ENCODE assay signal across 15 cellular contexts in the genomic region with DNA sequence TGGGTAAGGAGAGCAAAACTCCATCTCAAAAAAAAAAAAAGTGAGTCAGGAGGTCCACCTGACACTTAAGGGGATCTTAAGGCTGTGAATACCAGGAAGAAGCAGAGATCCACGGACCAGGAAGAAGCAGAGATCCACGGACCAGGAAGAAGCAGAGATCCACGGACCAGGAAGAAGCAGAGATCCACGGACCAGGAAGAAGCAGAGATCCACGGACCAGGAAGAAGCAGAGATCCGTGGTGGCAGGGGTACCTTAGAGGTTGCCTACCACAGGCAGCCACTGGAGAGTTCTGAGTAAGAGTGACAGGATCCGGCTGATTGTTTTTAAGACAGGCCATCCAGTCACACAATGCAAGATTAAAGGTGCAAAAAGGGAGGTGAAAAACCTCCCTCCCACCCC. TPM values are rescaled to one million over a fixed set of nuclear protein-coding genes. Genes with fewer than 3 reads are reported as not detected.
"Had no signal": no experiment of that assay in that cellular context is flagged by ENCODE, and none has a peak within 500 bp of the region (broad histone marks: within the 10 kb centered on the region; RNA-seq: fewer than 3 reads in every experiment).

No MANE protein-coding gene starts in this region.

RNA-seq across cellular contexts. Expression of gene PFN3, which starts 20.0 kb away (rescaled TPM):
- total RNA-seq: activated B cell treated with CpG ODN at 0.5 μM for 24 hours; activated CD4-positive, alpha-beta memory T cell treated with anti-CD3 and anti-CD28 coated beads for 36 hours; activated CD4-positive, alpha-beta memory T cell treated with anti-CD3 and anti-CD28 coated beads, Interleukin-2, amount 10 ng/mL, durations not matched to agents 7 days and 5 days; activated CD4-positive, alpha-beta T cell treated with anti-CD3 and anti-CD28 coated beads for 36 hours; activated CD4-positive, alpha-beta T cell treated with anti-CD3 and anti-CD28 coated beads, Interleukin-2, amount 10 ng/mL, durations not matched to agents 24 days and 14 days; activated CD4-positive, alpha-beta T cell treated with anti-CD3 and anti-CD28 coated beads, Interleukin-2, amount 10 ng/mL, durations not matched to agents 7 days and 5 days; activated CD8-positive, alpha-beta memory T cell treated with anti-CD3 and anti-CD28 coated beads for 36 hours; activated CD8-positive, alpha-beta memory T cell treated with anti-CD3 and anti-CD28 coated beads, Interleukin-2, amount 10 ng/mL, durations not matched to agents 7 days and 5 days; activated CD8-positive, alpha-beta T cell treated with anti-CD3 and anti-CD28 coated beads for 36 hours; activated CD8-positive, alpha-beta T cell treated with anti-CD3 and anti-CD28 coated beads, Interleukin-2, amount 10 ng/mL, durations not matched to agents 7 days and 5 days; T-cell; T-helper 1 cell treated with Interleukin-12 subunit alpha and Interleukin-12 subunit beta and Interleukin-4 antibody, amounts not matched to agents 30 ng/mL and 1 ng/mL, for 36 hours; T-helper 17 cell; T-helper 2 cell treated with Interferon-gamma antibody and Interleukin-4, amounts not matched to agents 100 ng/mL and 5 ng/mL, for 36 hours had no signal

RNA-seq across cellular contexts. Expression of gene SLC34A1, which starts 36.2 kb away (rescaled TPM):
- total RNA-seq: activated B cell treated with CpG ODN at 0.5 μM for 24 hours; activated CD4-positive, alpha-beta T cell treated with anti-CD3 and anti-CD28 coated beads, Interleukin-2, amount 10 ng/mL, durations not matched to agents 24 days and 14 days; activated CD8-positive, alpha-beta memory T cell treated with anti-CD3 and anti-CD28 coated beads for 36 hours; T-helper 1 cell treated with Interleukin-12 subunit alpha and Interleukin-12 subunit beta and Interleukin-4 antibody, amounts not matched to agents 30 ng/mL and 1 ng/mL, for 36 hours; WTC11 had no signal
